ENCODE assay signal across 15 cellular contexts in genomic region chr22:17446704-17447103, GRCh38.
DNase-seq lines count a peak whose midpoint lies in the region; ATAC-seq and TF ChIP-seq lines count a peak whose summit lies in the region.
"Had no signal": no experiment of that assay in that cellular context is flagged by ENCODE, and none has a peak within 500 bp of the region (broad histone marks: within the 10 kb centered on the region; RNA-seq: fewer than 3 reads in every experiment).

No MANE protein-coding gene starts in this region.

- CTCF ChIA-PET in activated CD8-positive, alpha-beta T cell treated with anti-CD3 and anti-CD28 coated beads, Interleukin-2, amount 10 ng/mL, durations not matched to agents 7 days and 5 days (lab: Charles Lee), result no interaction called here
- CTCF ChIA-PET in activated CD8-positive, alpha-beta T cell treated with anti-CD3 and anti-CD28 coated beads for 36 hours (lab: Charles Lee), result interaction anchor here (1.1 to 1.6 kb wide), 2 partner anchors 10 kb away, joined by 3 to 4 read pairs; no protein-coding TSS in a partner anchor
- CTCF ChIA-PET in activated naive CD4-positive, alpha-beta T cell treated with anti-CD3 and anti-CD28 coated beads, Interleukin-2, amount 10 ng/mL, durations not matched to agents 7 days and 5 days (lab: Charles Lee), result interaction anchor here (0.7 kb wide), 1 partner anchor 295 kb away, joined by 3 read pairs; no protein-coding TSS in a partner anchor

- no peak overlapping the region for H3K27ac Mint-ChIP-seq in activated CD8-positive, alpha-beta T cell treated with anti-CD3 and anti-CD28 coated beads, Interleukin-2, amount 10 ng/mL, durations not matched to agents 7 days and 5 days
- H3K27ac Mint-ChIP-seq in activated CD8-positive, alpha-beta T cell treated with anti-CD3 and anti-CD28 coated beads for 36 hours, result no peak overlapping the region
- H3K27ac Mint-ChIP-seq in activated naive CD4-positive, alpha-beta T cell treated with anti-CD3 and anti-CD28 coated beads, Interleukin-2, amount 10 ng/mL, durations not matched to agents 7 days and 5 days, result no peak overlapping the region
- H3K27ac Mint-ChIP-seq: CD14-positive monocyte; CD4-positive, alpha-beta memory T cell had no signal

- H3K36me3 Mint-ChIP-seq in activated CD8-positive, alpha-beta T cell treated with anti-CD3 and anti-CD28 coated beads, Interleukin-2, amount 10 ng/mL, durations not matched to agents 7 days and 5 days (ENCODE audit: low read depth), result no peaks in the 10 kb centered on the region
- no peaks in the 10 kb centered on the region for H3K36me3 Mint-ChIP-seq in activated CD8-positive, alpha-beta T cell treated with anti-CD3 and anti-CD28 coated beads for 36 hours (ENCODE audit: low read depth)
- H3K36me3 Mint-ChIP-seq in activated naive CD4-positive, alpha-beta T cell treated with anti-CD3 and anti-CD28 coated beads, Interleukin-2, amount 10 ng/mL, durations not matched to agents 7 days and 5 days, result no peaks in the 10 kb centered on the region
- H3K36me3 Mint-ChIP-seq: CD14-positive monocyte; CD4-positive, alpha-beta memory T cell had no signal

- no peaks in the 10 kb centered on the region for H3K9me3 Mint-ChIP-seq in activated CD8-positive, alpha-beta T cell treated with anti-CD3 and anti-CD28 coated beads, Interleukin-2, amount 10 ng/mL, durations not matched to agents 7 days and 5 days (ENCODE audit: insufficient read depth)
- H3K9me3 Mint-ChIP-seq in activated CD8-positive, alpha-beta T cell treated with anti-CD3 and anti-CD28 coated beads for 36 hours, result no peaks in the 10 kb centered on the region
- no peaks in the 10 kb centered on the region for H3K9me3 Mint-ChIP-seq in activated naive CD4-positive, alpha-beta T cell treated with anti-CD3 and anti-CD28 coated beads, Interleukin-2, amount 10 ng/mL, durations not matched to agents 7 days and 5 days
- H3K9me3 Mint-ChIP-seq: CD4-positive, alpha-beta memory T cell had no signal

- TF ChIP-seq POLR2A in erythroblast (IDR thresholded peaks at IDR 0.05; ENCODE audit: low read length), result no peak

- intact Hi-C loops in activated CD8-positive, alpha-beta T cell treated with anti-CD3 and anti-CD28 coated beads for 36 hours (cut with micrococcal nuclease), result no loop called here

- POLR2A ChIA-PET in activated CD8-positive, alpha-beta T cell treated with anti-CD3 and anti-CD28 coated beads, Interleukin-2, amount 10 ng/mL, durations not matched to agents 7 days and 5 days (lab: Charles Lee), result no interaction called here
- POLR2A ChIA-PET in activated CD8-positive, alpha-beta T cell treated with anti-CD3 and anti-CD28 coated beads for 36 hours (lab: Charles Lee), result no interaction called here

- no peaks in the 10 kb centered on the region for H3K27me3 Mint-ChIP-seq in activated CD8-positive, alpha-beta T cell treated with anti-CD3 and anti-CD28 coated beads, Interleukin-2, amount 10 ng/mL, durations not matched to agents 7 days and 5 days (ENCODE audit: low read depth)
- H3K27me3 Mint-ChIP-seq in activated CD8-positive, alpha-beta T cell treated with anti-CD3 and anti-CD28 coated beads for 36 hours, result peaks cover 2% of the 10 kb centered on the region
- H3K27me3 Mint-ChIP-seq in activated naive CD4-positive, alpha-beta T cell treated with anti-CD3 and anti-CD28 coated beads, Interleukin-2, amount 10 ng/mL, durations not matched to agents 7 days and 5 days, result peaks cover 3% of the 10 kb centered on the region

- no peak for TF ChIP-seq CTCF in activated CD8-positive, alpha-beta T cell treated with anti-CD3 and anti-CD28 coated beads for 36 hours (IDR thresholded peaks at IDR 0.05)

- DNase-seq in activated CD8-positive, alpha-beta T cell treated with anti-CD3 and anti-CD28 coated beads, Interleukin-2, amount 10 ng/mL, durations not matched to agents 7 days and 5 days, result no peak
- DNase-seq in activated CD8-positive, alpha-beta T cell treated with anti-CD3 and anti-CD28 coated beads for 36 hours, result no peak
- DNase-seq in NAMALWA (ENCODE audit: low spot score) (peak; percentile 27), erythroblast (lab: John Stamatoyannopoulos, UW) (peak; percentile 5 to 6), cerebellar cortex (ENCODE audit: low spot score) (no peak), NCI-H69 (lab: John Stamatoyannopoulos, UW) (no peak)
- no peak for DNase-seq in activated naive CD4-positive, alpha-beta T cell treated with anti-CD3 and anti-CD28 coated beads, Interleukin-2, amount 10 ng/mL, durations not matched to agents 7 days and 5 days
- DNase-seq: 8988T; CD4-positive, alpha-beta memory T cell; DMS153; DMS79; GF-D8; GM23248; IMR-90 had no signal

- H3K4me3 Mint-ChIP-seq in activated CD8-positive, alpha-beta T cell treated with anti-CD3 and anti-CD28 coated beads, Interleukin-2, amount 10 ng/mL, durations not matched to agents 7 days and 5 days, result no peak overlapping the region
- no peak overlapping the region for H3K4me3 Mint-ChIP-seq in activated CD8-positive, alpha-beta T cell treated with anti-CD3 and anti-CD28 coated beads for 36 hours
- H3K4me3 Mint-ChIP-seq in activated naive CD4-positive, alpha-beta T cell treated with anti-CD3 and anti-CD28 coated beads, Interleukin-2, amount 10 ng/mL, durations not matched to agents 7 days and 5 days, result no peak overlapping the region
- H3K4me3 Mint-ChIP-seq: CD4-positive, alpha-beta memory T cell had no signal

- no peaks in the 10 kb centered on the region for H3K4me1 Mint-ChIP-seq in activated CD8-positive, alpha-beta T cell treated with anti-CD3 and anti-CD28 coated beads, Interleukin-2, amount 10 ng/mL, durations not matched to agents 7 days and 5 days (ENCODE audit: low read depth)
- H3K4me1 Mint-ChIP-seq in activated CD8-positive, alpha-beta T cell treated with anti-CD3 and anti-CD28 coated beads for 36 hours (ENCODE audit: low read depth), result no peaks in the 10 kb centered on the region
- no peaks in the 10 kb centered on the region for H3K4me1 Mint-ChIP-seq in activated naive CD4-positive, alpha-beta T cell treated with anti-CD3 and anti-CD28 coated beads, Interleukin-2, amount 10 ng/mL, durations not matched to agents 7 days and 5 days
- H3K4me1 Mint-ChIP-seq: CD14-positive monocyte; CD4-positive, alpha-beta memory T cell had no signal

- peak; percentile 36 for ATAC-seq in activated CD8-positive, alpha-beta T cell treated with anti-CD3 and anti-CD28 coated beads, Interleukin-2, amount 10 ng/mL, durations not matched to agents 7 days and 5 days
- no peak for ATAC-seq in activated CD8-positive, alpha-beta T cell treated with anti-CD3 and anti-CD28 coated beads for 36 hours

Comparison
In these comparisons a context has a peak if more than half of its experiments do, and no peak if none do; other contexts are left out.
1. DNase-seq: peak in NAMALWA (single experiment) and erythroblast (2 of 2); none in activated CD8-positive, alpha-beta T cell treated with anti-CD3 and anti-CD28 coated beads, Interleukin-2, amount 10 ng/mL, durations not matched to agents 7 days and 5 days (single experiment), activated CD8-positive, alpha-beta T cell treated with anti-CD3 and anti-CD28 coated beads for 36 hours (single experiment), cerebellar cortex (single experiment), activated naive CD4-positive, alpha-beta T cell treated with anti-CD3 and anti-CD28 coated beads, Interleukin-2, amount 10 ng/mL, durations not matched to agents 7 days and 5 days (single experiment) and NCI-H69 (single experiment).